Comparison of ENCODE assay signal across 8 cellular contexts in the genomic region with DNA sequence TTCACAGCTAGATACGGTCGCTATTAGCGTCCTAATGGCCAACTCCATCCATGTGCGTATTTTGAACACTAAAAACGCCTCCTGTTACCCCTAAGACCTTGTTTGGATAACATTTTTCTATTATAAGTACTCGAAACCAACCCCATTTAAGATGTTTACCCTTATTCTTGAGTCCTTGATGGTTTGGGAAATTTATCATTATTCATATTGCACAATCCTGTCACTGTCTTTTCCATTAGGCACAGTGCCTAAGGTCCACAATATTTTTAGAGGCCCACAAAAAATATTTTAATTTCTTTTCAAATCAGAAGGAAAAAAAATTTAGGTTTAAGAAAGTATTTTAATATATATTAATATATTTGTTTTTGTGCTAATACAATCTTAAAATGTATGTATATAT. TPM values are rescaled to one million over a fixed set of nuclear protein-coding genes. Genes with fewer than 3 reads are reported as not detected.
DNase-seq lines count a peak whose midpoint lies in the region; ATAC-seq and TF ChIP-seq lines count a peak whose summit lies in the region.

No MANE protein-coding gene starts in this region.

- peak overlapping the region; percentile 95 for H3K27ac ChIP-seq in Panc1 (ENCODE audit: low read length)
- peak overlapping the region in 1 of 2 donors; percentile 92 for H3K27ac ChIP-seq in ovary

- BruUV-seq in Panc1 (replicated peaks; lab: Mats Ljungman, UMichigan): no TSS peak

- H3K9me3 ChIP-seq in Panc1 (ENCODE audit: control insufficient read depth, insufficient read depth, low read depth, low read length) (no peaks in the 10 kb centered on the region), ovary (no peaks in the 10 kb centered on the region)

- in situ Hi-C loops in Panc1 (cut with HindIII; ENCODE audit: low pct_unique_long_range_greater_than_20kb, low sequenced_read_pairs): no loop called here

- CTCF ChIA-PET in BJ (lab: Yijun Ruan, JAX) (interaction anchor here (0.8 to 1.3 kb wide), 2 partner anchors 23 to 116 kb away, joined by 3 to 5 read pairs; no protein-coding TSS in a partner anchor), Panc1 (lab: Charles Lee) (no interaction called here)

- intact Hi-C loops in Panc1 (cut with micrococcal nuclease; ENCODE audit: unreplicated experiment): loop anchor here (10.0 kb wide), 1 partner anchor 107 kb away; no protein-coding TSS in a partner anchor
- intact Hi-C loops in ovary (cut with DNase I): loop anchor here in 3 of 4 donors (2.0 to 10.0 kb wide), 3 partner anchors 91 to 247 kb away; no protein-coding TSS in a partner anchor

- no peak for DNase-seq in BJ (ENCODE audit: low read depth)
- no peak for DNase-seq in Panc1 (ENCODE audit: low read depth, low spot score)
- DNase-seq in epithelial cell of proximal tubule (ENCODE audit: low read depth): no peak
- DNase-seq in ovary: no peak
- DNase-seq in occipital lobe (lab: John Stamatoyannopoulos, UW): no peak
- DNase-seq in activated gamma-delta T cell treated with Interleukin-2 at 50 U/mL for 16 hours: no peak
- DNase-seq in pons (ENCODE audit: low spot score): no peak

- no peak for TF ChIP-seq POLR2A in ovary (IDR thresholded peaks at IDR 0.05)

- POLR2A ChIA-PET in BJ (lab: Charles Lee): no interaction called here
- POLR2A ChIA-PET in Panc1 (lab: Charles Lee): interaction anchor here (0.7 kb wide), 1 partner anchor 111 kb away, joined by 3 read pairs; no protein-coding TSS in a partner anchor

- TF ChIP-seq CTCF in BJ (IDR thresholded peaks at IDR 0.05; ENCODE audit: insufficient read depth, low read depth, low read length) (no peak), Panc1 (IDR thresholded peaks at IDR 0.05) (no peak), epithelial cell of proximal tubule (conservative IDR thresholded peaks at IDR 0.05; ENCODE audit: low read depth, low read length) (no peak), ovary (IDR thresholded peaks at IDR 0.05) (no peak)

- H3K4me1 ChIP-seq in Panc1 (ENCODE audit: control insufficient read depth, insufficient read depth, low read length) (peaks cover 25% of the 10 kb centered on the region), ovary (ENCODE audit: insufficient read depth) (no peaks in the 10 kb centered on the region)

- WGBS in ovary, 3 donors: 20 to 42% (median 25%) methylated on average over 6 of the region's 6 CpGs

- H3K4me3 ChIP-seq in BJ (ENCODE audit: low read depth, low read length) (peak overlapping the region; percentile 84), Panc1 (ENCODE audit: low read depth in 2 of 2, low read length in 2 of 2) (peak overlapping the region; percentile 82 to 95), epithelial cell of proximal tubule (ENCODE audit: low read depth, low read length) (peak overlapping the region; percentile 83), ovary (peak overlapping the region; percentile 93)

- TF ChIP-seq EP300 in ovary (IDR thresholded peaks at IDR 0.05): no peak

- H3K27me3 ChIP-seq in BJ (ENCODE audit: control insufficient read depth, insufficient read depth, low read length) (peaks cover 1% of the 10 kb centered on the region; the same call in 1 of the 2 replicates), Panc1 (ENCODE audit: control insufficient read depth, insufficient read depth, low read length) (no peaks in the 10 kb centered on the region), ovary (no peaks in the 10 kb centered on the region)

- H3K36me3 ChIP-seq in BJ (ENCODE audit: control insufficient read depth, insufficient read depth, low read length) (no peaks in the 10 kb centered on the region), Panc1 (ENCODE audit: control insufficient read depth, insufficient read depth, low read length) (no peaks in the 10 kb centered on the region), ovary (no peaks in the 10 kb centered on the region)

- no peak for ATAC-seq in Panc1
- no peak for ATAC-seq in GM21360 (IDR thresholded peaks at IDR 0.05; ENCODE audit: unreplicated experiment)

RNA-seq across cellular contexts. Expression of a gene that starts 1.3 kb away (rescaled TPM):
- polyA plus RNA-seq in BJ (2011; rRNA removed) (2.7 and 6.8 TPM in 2 replicates), ovary (10 to 100 TPM; 17.3 to 27.1 TPM)
- polyA minus RNA-seq in BJ (2011; rRNA and poly(A)+ RNA removed): 6.7 and 7.2 TPM in 2 replicates
- total RNA-seq in Panc1 (2021; ENCODE audit: unreplicated experiment) (91.3 TPM), epithelial cell of proximal tubule (8.2 and 17.1 TPM in 2 replicates), ovary (100 to 1,000 TPM in 3 of 7 donors, 10 to 100 TPM in 4; 67.1 to 143 (median 89.8) TPM), occipital lobe (83.4 TPM)
- 20.6 TPM for polyA plus RNA-seq in Panc1 (2012; ENCODE audit: insufficient read length)
